Comparison of ENCODE assay signal across 26 cellular contexts in genomic region chr9:69258551-69258950, GRCh38.
"Had no signal": no experiment of that assay in that cellular context is flagged by ENCODE, and none has a peak within 500 bp of the region (broad histone marks: within the 10 kb centered on the region; RNA-seq: fewer than 3 reads in every experiment).

No MANE protein-coding gene starts in this region.

- H3K27me3 ChIP-seq: brain microvascular endothelial cell, gastrocnemius medialis, heart left ventricle had no signal

- H3K4me1 ChIP-seq: gastrocnemius medialis had no signal

- H3K27ac ChIP-seq: brain microvascular endothelial cell, epithelial cell of prostate, gastrocnemius medialis, heart left ventricle, VCaP had no signal

- H3K9me3 ChIP-seq: gastrocnemius medialis, heart left ventricle had no signal

- ATAC-seq: activated T-cell treated with anti-CD3 and anti-CD28 coated beads, Interleukin-2, amount 50 U/mL, for 4 hours; activated T-helper 17 cell treated with anti-CD3 and anti-CD28 coated beads, Interleukin-2, amount 50 U/mL, for 72 hours; effector memory CD8-positive, alpha-beta T cell; gastrocnemius medialis; heart left ventricle; T-cell; WTC11 had no signal

- DNase-seq: activated CD4-positive, alpha-beta memory T cell treated with anti-CD3 and anti-CD28 coated beads, Interleukin-2, amount 10 ng/mL, durations not matched to agents 7 days and 5 days; activated CD4-positive, alpha-beta T cell treated with anti-CD3 and anti-CD28 coated beads for 1 hour; activated CD4-positive, alpha-beta T cell treated with anti-CD3 and anti-CD28 coated beads for 4 hours; activated CD4-positive, alpha-beta T cell treated with anti-CD3 and anti-CD28 coated beads, Interleukin-2, amount 10 ng/mL, durations not matched to agents 7 days and 5 days; activated CD4-positive, alpha-beta T cell treated with anti-CD3 and anti-CD28 coated beads, Interleukin-2, amount 50 U/mL, for 4 hours; activated effector memory CD4-positive, alpha-beta T cell treated with Interleukin-2 at 50 U/mL for 16 hours; activated gamma-delta T cell treated with Interleukin-2 at 50 U/mL for 16 hours; activated naive CD4-positive, alpha-beta T cell treated with anti-CD3 and anti-CD28 coated beads, Interleukin-2, amount 50 U/mL, for 16 hours; activated naive CD4-positive, alpha-beta T cell treated with Interleukin-2 at 50 U/mL for 16 hours; activated T-cell treated with anti-CD3 and anti-CD28 coated beads, Interleukin-2, amount 50 U/mL, for 4 hours; amniotic stem cell; anterior cingulate cortex; brain microvascular endothelial cell; caudate nucleus; cortex of kidney; effector CD4-positive, alpha-beta T cell; effector memory CD8-positive, alpha-beta T cell; gastrocnemius medialis; glutamatergic neuron; heart left ventricle; T-cell; T-helper 9 cell had no signal

- H3K4me3 ChIP-seq: gastrocnemius medialis, heart left ventricle had no signal
